1 cellular context compared by ENCODE assay signal in genomic region chr14:69151458-69152180, GRCh38.
A peak's percentile ranks its signal among the peaks of the same experiment; 100 is the strongest.
TF ChIP-seq lines count a peak whose summit lies in the region.

No MANE protein-coding gene starts in this region.

TF ChIP-seq in K562, 482 proteins besides CTCF, POLR2A, EP300 and RAD21 (continued from another document and continues in another):
- TF ChIP-seq, protein P1, sequence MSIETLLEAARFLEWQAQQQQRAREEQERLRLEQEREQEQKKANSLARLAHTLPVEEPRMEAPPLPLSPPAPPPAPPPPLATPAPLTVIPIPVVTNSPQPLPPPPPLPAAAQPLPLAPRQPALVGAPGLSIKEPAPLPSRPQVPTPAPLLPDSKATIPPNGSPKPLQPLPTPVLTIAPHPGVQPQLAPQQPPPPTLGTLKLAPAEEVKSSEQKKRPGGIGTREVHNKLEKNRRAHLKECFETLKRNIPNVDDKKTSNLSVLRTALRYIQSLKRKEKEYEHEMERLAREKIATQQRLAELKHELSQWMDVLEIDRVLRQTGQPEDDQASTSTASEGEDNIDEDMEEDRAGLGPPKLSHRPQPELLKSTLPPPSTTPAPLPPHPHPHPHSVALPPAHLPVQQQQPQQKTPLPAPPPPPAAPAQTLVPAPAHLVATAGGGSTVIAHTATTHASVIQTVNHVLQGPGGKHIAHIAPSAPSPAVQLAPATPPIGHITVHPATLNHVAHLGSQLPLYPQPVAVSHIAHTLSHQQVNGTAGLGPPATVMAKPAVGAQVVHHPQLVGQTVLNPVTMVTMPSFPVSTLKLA (conservative IDR thresholded peaks at IDR 0.05), result peak in 1 of 2 experiments; percentile 44; a peak in 2 of 4 replicates
- peak; percentile 36 for TF ChIP-seq RBM22 (IDR thresholded peaks at IDR 0.05; ENCODE audit: low read depth, low read length, poor library complexity, severe bottlenecking)
- no peak for TF ChIP-seq ZNF583 (CRISPR knock-in tag; IDR thresholded peaks at IDR 0.05)
- TF ChIP-seq, protein P2, sequence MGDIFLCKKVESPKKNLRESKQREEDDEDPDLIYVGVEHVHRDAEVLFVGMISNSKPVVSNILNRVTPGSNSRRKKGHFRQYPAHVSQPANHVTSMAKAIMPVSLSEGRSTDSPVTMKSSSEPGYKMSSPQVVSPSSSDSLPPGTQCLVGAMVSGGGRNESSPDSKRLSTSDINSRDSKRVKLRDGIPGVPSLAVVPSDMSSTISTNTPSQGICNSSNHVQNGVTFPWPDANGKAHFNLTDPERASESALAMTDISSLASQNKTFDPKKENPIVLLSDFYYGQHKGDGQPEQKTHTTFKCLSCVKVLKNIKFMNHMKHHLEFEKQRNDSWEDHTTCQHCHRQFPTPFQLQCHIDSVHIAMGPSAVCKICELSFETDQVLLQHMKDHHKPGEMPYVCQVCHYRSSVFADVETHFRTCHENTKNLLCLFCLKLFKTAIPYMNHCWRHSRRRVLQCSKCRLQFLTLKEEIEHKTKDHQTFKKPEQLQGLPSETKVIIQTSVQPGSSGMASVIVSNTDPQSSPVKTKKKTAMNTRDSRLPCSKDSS (IDR thresholded peaks at IDR 0.05; ENCODE audit: low read depth, partially characterized antibody), result no peak
- peak; percentile 100 for TF ChIP-seq UBTF (IDR thresholded peaks at IDR 0.05; ENCODE audit: borderline replicate concordance in 1 of 2, low read depth in 2 of 2, low read length in 2 of 2)
- peak; percentile 100 for TF ChIP-seq ZFX (CRISPR knock-in tag; IDR thresholded peaks at IDR 0.05)
- no peak for TF ChIP-seq TSHZ1 (CRISPR knock-in tag; IDR thresholded peaks at IDR 0.05)
- peak; percentile 79; the same call in 1 of the 2 replicates for TF ChIP-seq XRCC5 (IDR thresholded peaks at IDR 0.05; ENCODE audit: low read depth, low read length)
- TF ChIP-seq PTRF (tag; IDR thresholded peaks at IDR 0.05), result no peak
- TF ChIP-seq, protein P3, sequence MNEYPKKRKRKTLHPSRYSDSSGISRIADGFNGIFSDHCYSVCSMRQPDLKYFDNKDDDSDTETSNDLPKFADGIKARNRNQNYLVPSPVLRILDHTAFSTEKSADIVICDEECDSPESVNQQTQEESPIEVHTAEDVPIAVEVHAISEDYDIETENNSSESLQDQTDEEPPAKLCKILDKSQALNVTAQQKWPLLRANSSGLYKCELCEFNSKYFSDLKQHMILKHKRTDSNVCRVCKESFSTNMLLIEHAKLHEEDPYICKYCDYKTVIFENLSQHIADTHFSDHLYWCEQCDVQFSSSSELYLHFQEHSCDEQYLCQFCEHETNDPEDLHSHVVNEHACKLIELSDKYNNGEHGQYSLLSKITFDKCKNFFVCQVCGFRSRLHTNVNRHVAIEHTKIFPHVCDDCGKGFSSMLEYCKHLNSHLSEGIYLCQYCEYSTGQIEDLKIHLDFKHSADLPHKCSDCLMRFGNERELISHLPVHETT (CRISPR knock-in tag; conservative IDR thresholded peaks at IDR 0.05 in 1 of 2, IDR thresholded peaks at IDR 0.05 in 1 of 2), result peak; percentile 44 to 95; a peak in 3 of 4 replicates
- peak; percentile 24 for TF ChIP-seq SP1 (CRISPR knock-in tag; IDR thresholded peaks at IDR 0.05)
- TF ChIP-seq SNAPC5 (CRISPR knock-in tag; IDR thresholded peaks at IDR 0.05), result no peak
- TF ChIP-seq SMARCE1 (IDR thresholded peaks at IDR 0.05), result no peak
- TF ChIP-seq MECOM (CRISPR knock-in tag; IDR thresholded peaks at IDR 0.05), result no peak
- TF ChIP-seq, protein P4, sequence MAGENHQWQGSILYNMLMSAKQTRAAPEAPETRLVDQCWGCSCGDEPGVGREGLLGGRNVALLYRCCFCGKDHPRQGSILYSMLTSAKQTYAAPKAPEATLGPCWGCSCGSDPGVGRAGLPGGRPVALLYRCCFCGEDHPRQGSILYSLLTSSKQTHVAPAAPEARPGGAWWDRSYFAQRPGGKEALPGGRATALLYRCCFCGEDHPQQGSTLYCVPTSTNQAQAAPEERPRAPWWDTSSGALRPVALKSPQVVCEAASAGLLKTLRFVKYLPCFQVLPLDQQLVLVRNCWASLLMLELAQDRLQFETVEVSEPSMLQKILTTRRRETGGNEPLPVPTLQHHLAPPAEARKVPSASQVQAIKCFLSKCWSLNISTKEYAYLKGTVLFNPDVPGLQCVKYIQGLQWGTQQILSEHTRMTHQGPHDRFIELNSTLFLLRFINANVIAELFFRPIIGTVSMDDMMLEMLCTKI (IDR thresholded peaks at IDR 0.05; ENCODE audit: partially characterized antibody), result no peak
- 0 out of 2 replicates have a peak, but pooled peaks have one; percentile 15 for TF ChIP-seq CTBP1 (IDR thresholded peaks at IDR 0.05; ENCODE audit: borderline replicate concordance)
- no peak for TF ChIP-seq ELF1 (tag; IDR thresholded peaks at IDR 0.05)
- TF ChIP-seq TAF1 (IDR thresholded peaks at IDR 0.05; ENCODE audit: control insufficient read depth, extremely low read depth, insufficient read depth, low read length, severe bottlenecking), result peak; percentile 54
- no peak for TF ChIP-seq NR1H2 (CRISPR knock-in tag; IDR thresholded peaks at IDR 0.05)
- TF ChIP-seq C11orf30 (IDR thresholded peaks at IDR 0.05; ENCODE audit: low read depth), result no peak
- TF ChIP-seq ETV5 (CRISPR knock-in tag; IDR thresholded peaks at IDR 0.05; ENCODE audit: low read depth), result no peak
- TF ChIP-seq, protein P5, sequence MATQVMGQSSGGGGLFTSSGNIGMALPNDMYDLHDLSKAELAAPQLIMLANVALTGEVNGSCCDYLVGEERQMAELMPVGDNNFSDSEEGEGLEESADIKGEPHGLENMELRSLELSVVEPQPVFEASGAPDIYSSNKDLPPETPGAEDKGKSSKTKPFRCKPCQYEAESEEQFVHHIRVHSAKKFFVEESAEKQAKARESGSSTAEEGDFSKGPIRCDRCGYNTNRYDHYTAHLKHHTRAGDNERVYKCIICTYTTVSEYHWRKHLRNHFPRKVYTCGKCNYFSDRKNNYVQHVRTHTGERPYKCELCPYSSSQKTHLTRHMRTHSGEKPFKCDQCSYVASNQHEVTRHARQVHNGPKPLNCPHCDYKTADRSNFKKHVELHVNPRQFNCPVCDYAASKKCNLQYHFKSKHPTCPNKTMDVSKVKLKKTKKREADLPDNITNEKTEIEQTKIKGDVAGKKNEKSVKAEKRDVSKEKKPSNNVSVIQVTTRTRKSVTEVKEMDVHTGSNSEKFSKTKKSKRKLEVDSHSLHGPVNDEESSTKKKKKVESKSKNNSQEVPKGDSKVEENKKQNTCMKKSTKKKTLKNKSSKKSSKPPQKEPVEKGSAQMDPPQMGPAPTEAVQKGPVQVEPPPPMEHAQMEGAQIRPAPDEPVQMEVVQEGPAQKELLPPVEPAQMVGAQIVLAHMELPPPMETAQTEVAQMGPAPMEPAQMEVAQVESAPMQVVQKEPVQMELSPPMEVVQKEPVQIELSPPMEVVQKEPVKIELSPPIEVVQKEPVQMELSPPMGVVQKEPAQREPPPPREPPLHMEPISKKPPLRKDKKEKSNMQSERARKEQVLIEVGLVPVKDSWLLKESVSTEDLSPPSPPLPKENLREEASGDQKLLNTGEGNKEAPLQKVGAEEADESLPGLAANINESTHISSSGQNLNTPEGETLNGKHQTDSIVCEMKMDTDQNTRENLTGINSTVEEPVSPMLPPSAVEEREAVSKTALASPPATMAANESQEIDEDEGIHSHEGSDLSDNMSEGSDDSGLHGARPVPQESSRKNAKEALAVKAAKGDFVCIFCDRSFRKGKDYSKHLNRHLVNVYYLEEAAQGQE (CRISPR knock-in tag; IDR thresholded peaks at IDR 0.05; ENCODE audit: low read depth), result no peak
- TF ChIP-seq SMARCB1 (IDR thresholded peaks at IDR 0.05; ENCODE audit: insufficient read length, low read depth), result no peak
- no peak; a peak in 2 of 4 replicates for TF ChIP-seq NRF1 (conservative IDR thresholded peaks at IDR 0.05 in 1 of 2, IDR thresholded peaks at IDR 0.05 in 1 of 2)
- no peak for TF ChIP-seq SLC30A9 (CRISPR knock-in tag; IDR thresholded peaks at IDR 0.05)
- no peak for TF ChIP-seq ZNF407 (IDR thresholded peaks at IDR 0.05; ENCODE audit: low read depth)
- TF ChIP-seq MCM2 (IDR thresholded peaks at IDR 0.05; ENCODE audit: low read depth), result no peak
- TF ChIP-seq ZNF696 (CRISPR knock-in tag; conservative IDR thresholded peaks at IDR 0.05), result no peak
- TF ChIP-seq NR2C2 (CRISPR knock-in tag; IDR thresholded peaks at IDR 0.05), result no peak
- TF ChIP-seq NR2C2 (tag; IDR thresholded peaks at IDR 0.05), result peak; percentile 57
- TF ChIP-seq RB1 (IDR thresholded peaks at IDR 0.05; ENCODE audit: low read depth), result peak; percentile 57; the same call in 1 of the 2 replicates
